In the genomic region with DNA sequence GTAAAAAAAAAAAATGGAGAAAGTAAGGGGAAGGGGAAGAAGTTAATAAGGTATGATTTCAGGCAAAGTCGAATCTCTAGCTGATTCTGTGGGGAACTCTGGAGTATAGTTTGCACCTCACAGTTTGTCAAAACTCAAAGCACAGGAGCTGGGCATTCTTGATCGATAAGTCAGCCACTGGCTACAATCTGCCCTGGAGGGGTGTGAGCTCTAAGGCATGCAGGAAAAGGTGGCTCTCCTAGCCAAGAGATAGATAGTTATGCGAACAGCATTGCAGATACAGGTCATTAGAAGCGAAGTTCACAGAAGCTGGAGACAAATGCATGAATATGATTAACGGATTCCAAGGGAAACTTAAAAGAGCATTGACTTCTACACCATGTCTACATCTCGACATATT, we compare ENCODE assay signal across 17 cellular contexts.
DNase-seq lines count a peak whose midpoint lies in the region; ATAC-seq and TF ChIP-seq lines count a peak whose summit lies in the region.
"Had no signal": no experiment of that assay in that cellular context is flagged by ENCODE, and none has a peak within 500 bp of the region (broad histone marks: within the 10 kb centered on the region; RNA-seq: fewer than 3 reads in every experiment).

No MANE protein-coding gene starts in this region.

- peaks cover 2% of the 10 kb centered on the region for H3K27me3 Mint-ChIP-seq in HFFc6 (ENCODE audit: insufficient read depth)
- H3K27me3 Mint-ChIP-seq in endodermal cell (ENCODE audit: insufficient read depth): no peaks in the 10 kb centered on the region

- H2BK120ac ChIP-seq in mesendoderm (ENCODE audit: low read depth, low read length): no peak overlapping the region

- no peak overlapping the region for H2AK5ac ChIP-seq in mesendoderm (ENCODE audit: low read length)

- H3K36me3 ChIP-seq in NT2/D1 (ENCODE audit: insufficient read depth, insufficient read length, low read length) (no peaks in the 10 kb centered on the region), endodermal cell (ENCODE audit: control insufficient read depth, insufficient read depth, low read length) (no peaks in the 10 kb centered on the region), mesendoderm (ENCODE audit: control insufficient read depth, insufficient read depth, low read length) (no peaks in the 10 kb centered on the region)

- H3K79me1 ChIP-seq in mesendoderm (ENCODE audit: low read length): no peaks in the 10 kb centered on the region

- H3K4me3 Mint-ChIP-seq in HFFc6 (peak overlapping the region; percentile 35; the same call in 1 of the 2 replicates), endodermal cell (no peak overlapping the region)
- H3K4me3 Mint-ChIP-seq: CD14-positive monocyte had no signal

- ATAC-seq in HG02981 (IDR thresholded peaks at IDR 0.05; ENCODE audit: unreplicated experiment): no peak

- no peaks in the 10 kb centered on the region for H3K27me3 ChIP-seq in NT2/D1 (ENCODE audit: insufficient read depth, insufficient read length)
- H3K27me3 ChIP-seq in endodermal cell (ENCODE audit: control insufficient read depth, insufficient read depth, low read length, poor library complexity, severe bottlenecking): no peaks in the 10 kb centered on the region
- no peaks in the 10 kb centered on the region for H3K27me3 ChIP-seq in mesendoderm (ENCODE audit: insufficient read depth, low read length, poor library complexity)

- no peak overlapping the region for H3K27ac Mint-ChIP-seq in HFFc6
- no peak overlapping the region for H3K27ac Mint-ChIP-seq in endodermal cell
- H3K27ac Mint-ChIP-seq: CD14-positive monocyte had no signal

- H3K4me1 ChIP-seq in NT2/D1 (ENCODE audit: insufficient read depth, insufficient read length): no peaks in the 10 kb centered on the region
- H3K4me1 ChIP-seq in endodermal cell (ENCODE audit: control insufficient read depth, insufficient read depth, low read length): no peaks in the 10 kb centered on the region
- H3K4me1 ChIP-seq in mesendoderm (ENCODE audit: control insufficient read depth, low read depth, low read length): no peaks in the 10 kb centered on the region

- H4K5ac ChIP-seq in mesendoderm (ENCODE audit: low read length): no peak overlapping the region

- no peak overlapping the region for H3K4ac ChIP-seq in mesendoderm (ENCODE audit: low read depth, low read length)

- H2BK15ac ChIP-seq in mesendoderm (replicated peaks; ENCODE audit: low read depth): no peak overlapping the region

- H3K56ac ChIP-seq in mesendoderm (ENCODE audit: low read length): no peak overlapping the region

- H3K4me3 ChIP-seq in NT2/D1 (ENCODE audit: insufficient read length, low read depth) (no peak overlapping the region), endodermal cell (ENCODE audit: low read length) (no peak overlapping the region), mesendoderm (ENCODE audit: low read length) (no peak overlapping the region)
- H3K4me3 ChIP-seq: PC-9, SK-N-MC had no signal

- H3K9ac ChIP-seq in NT2/D1 (ENCODE audit: insufficient read length, low read depth) (no peak overlapping the region), endodermal cell (ENCODE audit: extremely low read depth, low read length, poor library complexity, severe bottlenecking) (no peak overlapping the region), mesendoderm (ENCODE audit: low read length) (no peak overlapping the region)

- H3K4me1 Mint-ChIP-seq in HFFc6 (ENCODE audit: low read depth) (peaks cover 16% of the 10 kb centered on the region; the same call in 1 of the 2 replicates), endodermal cell (peaks cover 16% of the 10 kb centered on the region)
- H3K4me1 Mint-ChIP-seq: CD14-positive monocyte had no signal

- no peak overlapping the region for H3K4me2 ChIP-seq in mesendoderm (ENCODE audit: low read length)
- H3K4me2 ChIP-seq: PC-9 had no signal

- H3K36me3 Mint-ChIP-seq in HFFc6 (ENCODE audit: low read depth): no peaks in the 10 kb centered on the region; the same call in 1 of the 2 replicates
- H3K36me3 Mint-ChIP-seq in endodermal cell (ENCODE audit: low read depth): no peaks in the 10 kb centered on the region
- H3K36me3 Mint-ChIP-seq: CD14-positive monocyte had no signal

- H3K27ac ChIP-seq in endodermal cell (ENCODE audit: low read depth, low read length) (no peak overlapping the region), mesendoderm (ENCODE audit: low read depth, low read length) (no peak overlapping the region)
- H3K27ac ChIP-seq: PC-9, SK-N-MC had no signal

- H2BK5ac ChIP-seq in mesendoderm (ENCODE audit: low read length): no peak overlapping the region

- H3K18ac ChIP-seq in mesendoderm (ENCODE audit: low read length): no peak overlapping the region

- no peak overlapping the region for H3K23ac ChIP-seq in mesendoderm (ENCODE audit: low read length)

- DNase-seq in HFFc6: no peak
- peak; percentile 36 for DNase-seq in NT2/D1 (ENCODE audit: low read depth, low spot score)
- peak; percentile 65 for DNase-seq in endodermal cell
- DNase-seq in mesendoderm: peak; percentile 96
- DNase-seq in DMS 273 (lab: John Stamatoyannopoulos, UW; ENCODE audit: unreplicated experiment): no peak
- DNase-seq in activated CD4-positive, alpha-beta T cell treated with anti-CD3 and anti-CD28 coated beads for 48 hours: no peak
- DNase-seq in OCI-M1 (lab: John Stamatoyannopoulos, UW): no peak
- DNase-seq: AML-193; NCI-H187; NCI-H446; NCI-H69; NK-92 treated with Interleukin-12 subunit alpha and Interleukin-12 subunit beta, amount 100 ng/mL, for 24 hours; PC-9; Right ventricle myocardium superior had no signal

- H3K9me3 Mint-ChIP-seq in HFFc6 (peaks cover 4% of the 10 kb centered on the region; the same call in 1 of the 2 replicates), endodermal cell (no peaks in the 10 kb centered on the region)

- WGBS in endodermal cell (ENCODE audit: insufficient coverage in 1 of 2, insufficient read length in 1 of 2), 2 experiments: 66 to 76% methylated on average over 5 to 6 of the region's 6 CpGs
- WGBS in mesendoderm (ENCODE audit: extremely low coverage, insufficient coverage, low lambda C conversion rate): no CpG with 5 or more reads among the region's 6 CpGs

- TF ChIP-seq CTCF in HFFc6 (IDR thresholded peaks at IDR 0.05): no peak
- TF ChIP-seq CTCF in endodermal cell (conservative IDR thresholded peaks at IDR 0.05): no peak

- no peak overlapping the region for H4K8ac ChIP-seq in mesendoderm (ENCODE audit: low read depth, low read length)

- H3K9me3 ChIP-seq in NT2/D1 (ENCODE audit: insufficient read depth, low read length) (no peaks in the 10 kb centered on the region; the same call in 1 of the 2 replicates), endodermal cell (ENCODE audit: control insufficient read depth, low read length) (no peaks in the 10 kb centered on the region)

- H3K79me2 ChIP-seq in mesendoderm (ENCODE audit: control insufficient read depth, insufficient read depth, low read length): no peaks in the 10 kb centered on the region

Comparison
In these comparisons a context has a peak if more than half of its experiments do, and no peak if none do; other contexts are left out.
1. DNase-seq: peak in NT2/D1 (single experiment), endodermal cell (single experiment) and mesendoderm (single experiment); none in HFFc6 (single experiment), DMS 273 (single experiment), activated CD4-positive, alpha-beta T cell treated with anti-CD3 and anti-CD28 coated beads for 48 hours (single experiment) and OCI-M1 (single experiment).